ENCODE assay signal across 8 cellular contexts in the genomic region with DNA sequence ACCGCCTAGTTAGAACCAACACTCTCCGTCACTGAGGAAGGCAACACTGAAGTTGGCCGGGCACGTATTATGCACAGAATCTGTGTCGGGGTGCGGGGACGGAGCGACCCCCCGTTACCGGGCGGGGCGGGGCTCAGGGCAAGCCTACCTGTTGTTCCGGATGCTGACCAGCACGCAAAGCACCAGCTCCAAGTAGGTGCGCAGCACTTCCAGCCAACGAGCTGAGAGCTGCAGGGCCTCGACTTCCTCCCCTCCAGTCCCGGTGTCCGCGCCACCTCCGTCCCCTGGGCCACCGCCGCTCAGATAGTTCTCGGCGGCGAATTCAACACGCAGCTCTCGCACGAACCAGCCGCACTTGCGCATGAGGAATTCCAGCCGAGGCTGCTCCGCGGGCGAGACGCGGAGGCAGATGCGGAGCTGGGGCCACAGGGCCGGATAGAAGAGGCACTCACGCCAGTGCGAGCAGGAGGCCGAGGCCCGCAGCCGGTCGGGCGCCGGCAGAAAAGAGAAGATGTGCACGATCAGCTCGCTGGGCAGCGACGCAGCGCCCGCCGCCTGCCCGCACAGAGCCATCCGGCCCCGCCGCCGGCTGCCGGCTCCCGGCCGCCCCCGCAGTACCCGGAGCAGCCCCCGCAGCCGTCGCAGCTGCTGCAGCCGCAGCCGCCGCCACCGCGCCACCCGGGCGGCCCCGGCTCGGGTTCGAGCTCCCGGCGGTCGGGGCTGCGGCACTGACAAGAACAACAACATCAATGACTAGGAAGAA. TPM values are rescaled to one million over a fixed set of nuclear protein-coding genes. Genes with fewer than 3 reads are reported as not detected.
DNase-seq lines count a peak whose midpoint lies in the region; ATAC-seq and TF ChIP-seq lines count a peak whose summit lies in the region.

No MANE protein-coding gene starts in this region.

- peaks cover 52% of the 10 kb centered on the region for H3K4me1 ChIP-seq in left ventricle myocardium inferior

- intact Hi-C loops in left ventricle myocardium inferior (cut with micrococcal nuclease): no loop called here

- CTCF ChIA-PET in RWPE1 (lab: Yijun Ruan, JAX): interaction anchor here (0.6 to 0.7 kb wide), 2 partner anchors 9 to 200 kb away, joined by 3 read pairs; no protein-coding TSS in a partner anchor

- H3K4me1 Mint-ChIP-seq in activated naive CD8-positive, alpha-beta T cell treated with anti-CD3 and anti-CD28 coated beads, Interleukin-2, amount 10 ng/mL, durations not matched to agents 7 days and 5 days: peaks cover 32% of the 10 kb centered on the region

- H3K9me3 ChIP-seq in left ventricle myocardium inferior (replicated peaks): no peaks in the 10 kb centered on the region

- H3K4me3 ChIP-seq in left ventricle myocardium inferior: peak overlapping the region; percentile 95

- H3K27ac Mint-ChIP-seq in activated naive CD8-positive, alpha-beta T cell treated with anti-CD3 and anti-CD28 coated beads, Interleukin-2, amount 10 ng/mL, durations not matched to agents 7 days and 5 days: peak overlapping the region; percentile 100

- no peaks in the 10 kb centered on the region for H3K9me3 Mint-ChIP-seq in activated naive CD8-positive, alpha-beta T cell treated with anti-CD3 and anti-CD28 coated beads, Interleukin-2, amount 10 ng/mL, durations not matched to agents 7 days and 5 days

- H3K27me3 Mint-ChIP-seq in activated naive CD8-positive, alpha-beta T cell treated with anti-CD3 and anti-CD28 coated beads, Interleukin-2, amount 10 ng/mL, durations not matched to agents 7 days and 5 days: no peaks in the 10 kb centered on the region

- H3K36me3 ChIP-seq in left ventricle myocardium inferior: no peaks in the 10 kb centered on the region

- H3K27ac ChIP-seq in RWPE1: peak overlapping the region; percentile 96
- H3K27ac ChIP-seq in left ventricle myocardium inferior (replicated peaks): peak overlapping the region; percentile 99

- POLR2A ChIA-PET in RWPE1 (lab: Yijun Ruan, JAX; ENCODE audit: low non-redundant PET): interaction anchor here (0.9 kb wide), 1 partner anchor 328 kb away, joined by 4 read pairs; a partner anchor contains a TSS
- POLR2A ChIA-PET in activated naive CD8-positive, alpha-beta T cell treated with anti-CD3 and anti-CD28 coated beads, Interleukin-2, amount 10 ng/mL, durations not matched to agents 7 days and 5 days (lab: Charles Lee): interaction anchor here (0.6 to 3.4 kb wide), 20 partner anchors 9 to 333 kb away, joined by 3 to 35 read pairs (median 5); a partner anchor contains a TSS

- peak overlapping the region; percentile 100 for H3K4me3 Mint-ChIP-seq in activated naive CD8-positive, alpha-beta T cell treated with anti-CD3 and anti-CD28 coated beads, Interleukin-2, amount 10 ng/mL, durations not matched to agents 7 days and 5 days

- peaks cover 6% of the 10 kb centered on the region for H3K36me3 Mint-ChIP-seq in activated naive CD8-positive, alpha-beta T cell treated with anti-CD3 and anti-CD28 coated beads, Interleukin-2, amount 10 ng/mL, durations not matched to agents 7 days and 5 days

- ATAC-seq in GM18861 (IDR thresholded peaks at IDR 0.05; ENCODE audit: unreplicated experiment) (peak; percentile 16), HG03095 (IDR thresholded peaks at IDR 0.05; ENCODE audit: unreplicated experiment) (peak; percentile 22)
- ATAC-seq in activated naive CD8-positive, alpha-beta T cell treated with anti-CD3 and anti-CD28 coated beads, Interleukin-2, amount 10 ng/mL, durations not matched to agents 7 days and 5 days (ENCODE audit: low read depth): peak; percentile 19

- H3K27me3 ChIP-seq in left ventricle myocardium inferior (ENCODE audit: low read depth): no peaks in the 10 kb centered on the region

- DNase-seq in AG20443 (ENCODE audit: low spot score): peak; percentile 43
- peak; percentile 27 for DNase-seq in RWPE1 (ENCODE audit: low spot score)
- DNase-seq in activated naive CD8-positive, alpha-beta T cell treated with anti-CD3 and anti-CD28 coated beads, Interleukin-2, amount 10 ng/mL, durations not matched to agents 7 days and 5 days: peak; percentile 74
- DNase-seq in left ventricle myocardium inferior: peak; percentile 31
- peak; percentile 78 for DNase-seq in retina
- DNase-seq in T1000 (lab: John Stamatoyannopoulos, UW): no peak

- TF ChIP-seq CTCF in RWPE1 (conservative IDR thresholded peaks at IDR 0.05; ENCODE audit: low read depth) (no peak), left ventricle myocardium inferior (IDR thresholded peaks at IDR 0.05; ENCODE audit: borderline replicate concordance) (no peak)

RNA-seq across cellular contexts. Expression of a gene that starts 0.6 kb away (rescaled TPM):
- total RNA-seq in activated naive CD8-positive, alpha-beta T cell treated with anti-CD3 and anti-CD28 coated beads, Interleukin-2, amount 10 ng/mL, durations not matched to agents 7 days and 5 days: 10 to 100 TPM; 18.7 to 19.0 TPM
- total RNA-seq in left ventricle myocardium inferior: 4.8 TPM
